In genomic region chr3:42024578-42025387, GRCh38 we compare ENCODE assay signal across 8 cellular contexts.
DNase-seq lines count a peak whose midpoint lies in the region; TF ChIP-seq lines count a peak whose summit lies in the region.

No MANE protein-coding gene starts in this region.

- peak overlapping the region; percentile 51 for H3K9ac ChIP-seq in muscle layer of colon (ENCODE audit: low read length)

- no peaks in the 10 kb centered on the region for H3K36me3 Mint-ChIP-seq in IgD-negative memory B cell
- peaks cover 15% of the 10 kb centered on the region for H3K36me3 Mint-ChIP-seq in activated T-helper 2 cell treated with anti-CD3 and anti-CD28 coated beads, Interferon-gamma antibody, Interleukin-2, Interleukin-4, amounts not matched to agents 10 μg/mL and 5 μg/mL and 100 μg/mL, durations not matched to agents 14 hours and 24 hours and 36 hours (ENCODE audit: low read depth)

- H3K27me3 ChIP-seq in muscle layer of colon (ENCODE audit: control insufficient read depth in 1 of 2, insufficient read depth in 2 of 2, low read length in 2 of 2): no peaks in the 10 kb centered on the region

- H3K4me3 Mint-ChIP-seq in IgD-negative memory B cell: peak overlapping the region in 3 of 4 donors; percentile 31 to 83 (median 41)
- H3K4me3 Mint-ChIP-seq in activated T-helper 2 cell treated with anti-CD3 and anti-CD28 coated beads, Interferon-gamma antibody, Interleukin-2, Interleukin-4, amounts not matched to agents 10 μg/mL and 5 μg/mL and 100 μg/mL, durations not matched to agents 14 hours and 24 hours and 36 hours (ENCODE audit: low read depth): no peak overlapping the region

- peak overlapping the region; percentile 97 for H3K27ac ChIP-seq in muscle layer of colon (ENCODE audit: low read depth, low read length)

- DNase-seq in AG10803 (ENCODE audit: low read depth) (no peak), dermis blood vessel endothelial cell (peak; percentile 66), SIG-M5 treated with dmso at 0.1 percent for 504 hours (lab: John Stamatoyannopoulos, UW; ENCODE audit: unreplicated experiment) (no peak), T-helper 2 cell (no peak), NCI-H1694 (lab: John Stamatoyannopoulos, UW) (no peak)
- no peak for DNase-seq in activated T-helper 2 cell treated with anti-CD3 and anti-CD28 coated beads, Interferon-gamma antibody, Interleukin-2, Interleukin-4, amounts not matched to agents 10 μg/mL and 5 μg/mL and 100 μg/mL, durations not matched to agents 14 hours and 24 hours and 36 hours (ENCODE audit: low spot score)

- TF ChIP-seq CTCF in AG10803 (conservative IDR thresholded peaks at IDR 0.05; ENCODE audit: low read length): no peak

- H3K9me3 Mint-ChIP-seq in IgD-negative memory B cell: peaks cover 0 to 2% (median 0%) of the 10 kb centered on the region in 3 donors
- peaks cover 6% of the 10 kb centered on the region for H3K9me3 Mint-ChIP-seq in activated T-helper 2 cell treated with anti-CD3 and anti-CD28 coated beads, Interferon-gamma antibody, Interleukin-2, Interleukin-4, amounts not matched to agents 10 μg/mL and 5 μg/mL and 100 μg/mL, durations not matched to agents 14 hours and 24 hours and 36 hours

- no peaks in the 10 kb centered on the region for H3K36me3 ChIP-seq in muscle layer of colon (ENCODE audit: insufficient read depth, low read length)

- H3K9me3 ChIP-seq in muscle layer of colon (ENCODE audit: low read length): no peaks in the 10 kb centered on the region

- H3K4me1 ChIP-seq in muscle layer of colon (ENCODE audit: insufficient read depth, low read length): peaks cover 64% of the 10 kb centered on the region

- H3K4me3 ChIP-seq in AG10803 (ENCODE audit: low read length): peak overlapping the region; percentile 8
- peak overlapping the region in 1 of 2 donors; percentile 12 for H3K4me3 ChIP-seq in muscle layer of colon (ENCODE audit: low read depth in 1 of 2, low read length in 2 of 2)

- H3K4me1 Mint-ChIP-seq in IgD-negative memory B cell: peaks cover 60 to 66% (median 63%) of the 10 kb centered on the region in 3 donors
- peaks cover 64% of the 10 kb centered on the region for H3K4me1 Mint-ChIP-seq in activated T-helper 2 cell treated with anti-CD3 and anti-CD28 coated beads, Interferon-gamma antibody, Interleukin-2, Interleukin-4, amounts not matched to agents 10 μg/mL and 5 μg/mL and 100 μg/mL, durations not matched to agents 14 hours and 24 hours and 36 hours (ENCODE audit: low read depth)

- peak overlapping the region; percentile 54 to 91 (median 90) for H3K27ac Mint-ChIP-seq in IgD-negative memory B cell
- H3K27ac Mint-ChIP-seq in activated T-helper 2 cell treated with anti-CD3 and anti-CD28 coated beads, Interferon-gamma antibody, Interleukin-2, Interleukin-4, amounts not matched to agents 10 μg/mL and 5 μg/mL and 100 μg/mL, durations not matched to agents 14 hours and 24 hours and 36 hours: no peak overlapping the region

- intact Hi-C loops in activated T-helper 2 cell treated with anti-CD3 and anti-CD28 coated beads, Interferon-gamma antibody, Interleukin-2, Interleukin-4, amounts not matched to agents 10 μg/mL and 5 μg/mL and 100 μg/mL, durations not matched to agents 14 hours and 24 hours and 36 hours (cut with micrococcal nuclease): no loop called here

- H3K27me3 Mint-ChIP-seq in IgD-negative memory B cell: no peaks in the 10 kb centered on the region
- H3K27me3 Mint-ChIP-seq in activated T-helper 2 cell treated with anti-CD3 and anti-CD28 coated beads, Interferon-gamma antibody, Interleukin-2, Interleukin-4, amounts not matched to agents 10 μg/mL and 5 μg/mL and 100 μg/mL, durations not matched to agents 14 hours and 24 hours and 36 hours (ENCODE audit: low read depth): no peaks in the 10 kb centered on the region
